8 cellular contexts compared by ENCODE assay signal in the genomic region with DNA sequence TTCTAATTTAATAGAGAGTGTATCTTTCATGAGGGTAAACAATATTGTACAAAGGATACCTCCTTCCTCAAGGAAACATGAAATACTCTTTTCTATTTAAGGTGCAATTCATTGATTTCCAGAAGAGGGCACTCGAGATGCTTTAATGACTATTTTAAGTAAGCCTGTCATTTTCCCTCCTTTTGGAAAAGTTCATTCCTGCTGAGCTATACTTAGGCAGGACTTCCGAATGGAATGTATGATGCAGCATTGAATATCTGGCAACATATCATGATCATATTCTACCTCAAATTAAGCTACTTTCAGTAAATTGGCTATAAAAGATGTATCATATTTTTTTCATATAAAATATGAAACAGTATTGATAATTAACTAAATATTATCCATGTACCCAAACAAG. TPM values are rescaled to one million over a fixed set of nuclear protein-coding genes. Genes with fewer than 3 reads are reported as not detected.
DNase-seq lines count a peak whose midpoint lies in the region; ATAC-seq and TF ChIP-seq lines count a peak whose summit lies in the region.

No MANE protein-coding gene starts in this region.

- intact Hi-C loops in transverse colon (cut with DNase I; ENCODE audit: low total_unique reads): loop anchor here (2.0 to 5.0 kb wide), 2 partner anchors 61 to 215 kb away; no protein-coding TSS in a partner anchor

- TF ChIP-seq POLR2A in transverse colon (IDR thresholded peaks at IDR 0.05): no peak

- 0 to 7% methylated on average over 2 of the region's 2 CpGs for WGBS in transverse colon (ENCODE audit: low coverage in 1 of 2), 2 donors

- peaks cover 0 to 39% (median 1%) of the 10 kb centered on the region in 4 donors for H3K36me3 ChIP-seq in transverse colon

- no peaks in the 10 kb centered on the region for H3K27me3 ChIP-seq in transverse colon

- H3K4me3 ChIP-seq in astrocyte of the spinal cord (ENCODE audit: low read depth, low read length) (no peak overlapping the region), transverse colon (no peak overlapping the region)

- no peak for TF ChIP-seq EP300 in transverse colon (IDR thresholded peaks at IDR 0.05; ENCODE audit: low read depth)

- DNase-seq in DMS79 treated with DMSO at 0.1 percent for 48 hours (lab: John Stamatoyannopoulos, UW) (peak; percentile 66), DMS79 (lab: John Stamatoyannopoulos, UW) (no peak), NCI-H2196 treated with DMSO at 0.1 percent for 48 hours (lab: John Stamatoyannopoulos, UW; ENCODE audit: unreplicated experiment) (peak; percentile 11), astrocyte of the spinal cord (ENCODE audit: low read depth, low spot score) (peak; percentile 82), iris pigment epithelial cell (ENCODE audit: low read depth) (peak; percentile 65), transverse colon (no peak)
- DNase-seq in activated CD4-positive, alpha-beta T cell treated with anti-CD3 and anti-CD28 coated beads for 4 hours: no peak

- peak overlapping the region in 2 of 4 donors; percentile 8 to 48 for H3K27ac ChIP-seq in transverse colon

- peaks cover 0 to 5% (median under 1%) of the 10 kb centered on the region in 4 donors for H3K4me1 ChIP-seq in transverse colon

- peak; percentile 56 for TF ChIP-seq CTCF in astrocyte of the spinal cord (IDR thresholded peaks at IDR 0.05; ENCODE audit: low read depth, low read length)
- TF ChIP-seq CTCF in transverse colon (IDR thresholded peaks at IDR 0.05): peak; percentile 58 to 75 (median 64)

- no peaks in the 10 kb centered on the region for H3K9me3 ChIP-seq in transverse colon

- no peak for ATAC-seq in GM18909 (IDR thresholded peaks at IDR 0.05; ENCODE audit: poor library complexity, unreplicated experiment)

- in situ Hi-C loops in astrocyte of the spinal cord (cut with HindIII; ENCODE audit: low sequenced_read_pairs): no loop called here
- in situ Hi-C loops in transverse colon (cut with MboI; ENCODE audit: low pct_ligation_motif_present in 1 of 4, low pct_unique_long_range_greater_than_20kb in 1 of 4, low sequenced_read_pairs in 3 of 4): loop anchor here in 3 of 4 donors (5.0 to 25.0 kb wide), 3 partner anchors 60 to 675 kb away; a partner anchor contains a TSS

RNA-seq across cellular contexts. Expression of a gene that starts 5.0 kb away (rescaled TPM):
- total RNA-seq in transverse colon: 100 to 1,000 TPM; 280 to 535 (median 428) TPM

Comparison
In these comparisons a context has a peak if more than half of its experiments do, and no peak if none do; other contexts are left out.
1. DNase-seq: peak in DMS79 treated with DMSO at 0.1 percent for 48 hours (single experiment), NCI-H2196 treated with DMSO at 0.1 percent for 48 hours (single experiment), astrocyte of the spinal cord (single experiment) and iris pigment epithelial cell (single experiment); none in DMS79 (single experiment), transverse colon (single experiment) and activated CD4-positive, alpha-beta T cell treated with anti-CD3 and anti-CD28 coated beads for 4 hours (0 of 2).